2 cellular contexts compared by ENCODE assay signal in the genomic region with DNA sequence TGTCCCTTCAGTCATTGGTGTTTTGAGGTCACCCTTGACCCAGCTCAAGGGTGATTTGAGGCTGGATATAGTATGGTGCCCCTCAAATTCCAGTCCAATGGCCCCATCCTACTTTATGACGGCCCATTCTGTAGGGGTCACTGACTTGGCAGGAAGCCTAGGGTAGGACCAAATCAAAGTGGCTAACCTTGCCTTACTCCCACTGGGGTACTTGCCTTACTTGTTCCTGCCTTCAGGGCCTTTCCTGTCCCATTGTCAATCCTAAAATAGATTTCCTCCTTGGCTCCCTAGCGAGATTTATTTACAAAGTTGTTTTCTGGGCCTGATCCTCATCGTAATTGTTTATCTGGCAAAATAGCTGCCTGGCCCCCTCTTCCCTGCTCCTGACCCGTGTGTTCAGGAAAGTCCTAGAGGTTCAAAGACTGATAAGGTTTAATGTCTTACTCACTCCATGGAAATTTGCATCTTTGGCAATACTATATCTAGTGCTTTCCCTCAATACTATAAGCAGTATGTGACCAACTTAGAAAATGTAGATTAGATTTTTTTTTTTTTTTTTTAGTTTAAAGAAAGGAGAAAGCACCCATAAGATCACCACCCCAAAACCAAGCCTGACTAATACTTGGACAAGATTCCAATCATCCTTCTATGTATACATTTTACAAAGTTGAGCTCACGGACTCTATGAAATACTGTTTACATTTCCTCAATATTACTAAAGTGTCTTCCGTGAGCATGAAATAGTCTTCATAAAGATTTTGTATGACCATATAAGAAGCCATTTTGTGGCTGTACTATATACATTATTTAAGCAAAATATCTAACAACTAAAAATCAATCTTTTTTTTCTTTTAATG.
A peak's percentile ranks its signal among the peaks of the same experiment; 100 is the strongest.
TF ChIP-seq lines count a peak whose summit lies in the region.

No MANE protein-coding gene starts in this region.

TF ChIP-seq in liver, 16 proteins besides CTCF, POLR2A, EP300 and RAD21:
- TF ChIP-seq JUND (IDR thresholded peaks at IDR 0.05) (no peak), NR2F2 (IDR thresholded peaks at IDR 0.05) (peak; percentile 60), HNF4A (conservative IDR thresholded peaks at IDR 0.05) (no peak), SP1 (IDR thresholded peaks at IDR 0.05) (no peak), HNF4G (IDR thresholded peaks at IDR 0.05) (no peak)
- TF ChIP-seq, protein P1, sequence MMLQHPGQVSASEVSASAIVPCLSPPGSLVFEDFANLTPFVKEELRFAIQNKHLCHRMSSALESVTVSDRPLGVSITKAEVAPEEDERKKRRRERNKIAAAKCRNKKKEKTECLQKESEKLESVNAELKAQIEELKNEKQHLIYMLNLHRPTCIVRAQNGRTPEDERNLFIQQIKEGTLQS (IDR thresholded peaks at IDR 0.05), result no peak

TF ChIP-seq in HepG2, 621 proteins besides CTCF, POLR2A, EP300 and RAD21:
- TF ChIP-seq MBD4 (IDR thresholded peaks at IDR 0.05; ENCODE audit: borderline replicate concordance, low read length) (no peak), ZNF326 (CRISPR knock-in tag; IDR thresholded peaks at IDR 0.05; ENCODE audit: borderline replicate concordance) (no peak), ZNF337 (CRISPR knock-in tag; IDR thresholded peaks at IDR 0.05; ENCODE audit: borderline replicate concordance, low read depth) (no peak), ZNF329 (CRISPR knock-in tag; IDR thresholded peaks at IDR 0.05; ENCODE audit: low read depth) (no peak)
- TF ChIP-seq, protein P2, sequence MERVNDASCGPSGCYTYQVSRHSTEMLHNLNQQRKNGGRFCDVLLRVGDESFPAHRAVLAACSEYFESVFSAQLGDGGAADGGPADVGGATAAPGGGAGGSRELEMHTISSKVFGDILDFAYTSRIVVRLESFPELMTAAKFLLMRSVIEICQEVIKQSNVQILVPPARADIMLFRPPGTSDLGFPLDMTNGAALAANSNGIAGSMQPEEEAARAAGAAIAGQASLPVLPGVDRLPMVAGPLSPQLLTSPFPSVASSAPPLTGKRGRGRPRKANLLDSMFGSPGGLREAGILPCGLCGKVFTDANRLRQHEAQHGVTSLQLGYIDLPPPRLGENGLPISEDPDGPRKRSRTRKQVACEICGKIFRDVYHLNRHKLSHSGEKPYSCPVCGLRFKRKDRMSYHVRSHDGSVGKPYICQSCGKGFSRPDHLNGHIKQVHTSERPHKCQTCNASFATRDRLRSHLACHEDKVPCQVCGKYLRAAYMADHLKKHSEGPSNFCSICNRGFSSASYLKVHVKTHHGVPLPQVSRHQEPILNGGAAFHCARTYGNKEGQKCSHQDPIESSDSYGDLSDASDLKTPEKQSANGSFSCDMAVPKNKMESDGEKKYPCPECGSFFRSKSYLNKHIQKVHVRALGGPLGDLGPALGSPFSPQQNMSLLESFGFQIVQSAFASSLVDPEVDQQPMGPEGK (CRISPR knock-in tag; IDR thresholded peaks at IDR 0.05), result no peak
